15 cellular contexts compared by ENCODE assay signal in genomic region chr15:64141798-64142512, GRCh38. TPM values are rescaled to one million over a fixed set of nuclear protein-coding genes. Genes with fewer than 3 reads are reported as not detected.
A peak's percentile ranks its signal among the peaks of the same experiment; 100 is the strongest.
DNase-seq lines count a peak whose midpoint lies in the region; ATAC-seq and TF ChIP-seq lines count a peak whose summit lies in the region.
"Had no signal": no experiment of that assay in that cellular context is flagged by ENCODE, and none has a peak within 500 bp of the region (broad histone marks: within the 10 kb centered on the region; RNA-seq: fewer than 3 reads in every experiment).

No MANE protein-coding gene starts in this region.

- H3K27ac ChIP-seq in GM23338 (ENCODE audit: low read depth) = 0 out of 2 replicates have a peak overlapping the region, but pooled peaks have one; percentile 15
- H3K27ac ChIP-seq in angular gyrus (ENCODE audit: low read depth, low read length) = peak overlapping the region; percentile 67
- H3K27ac ChIP-seq: thoracic aorta had no signal

- H3K36me3 Mint-ChIP-seq in GM23338 (ENCODE audit: low read depth) (peaks cover 10% of the 10 kb centered on the region), nephron progenitor cell (ENCODE audit: low read depth) (peaks cover 19% of the 10 kb centered on the region)

- ATAC-seq in GM23338 = no peak

- H3K36me3 ChIP-seq in GM23338 (ENCODE audit: insufficient read depth) = no peaks in the 10 kb centered on the region

- DNase-seq in GM23338 (ENCODE audit: low spot score) = no peak
- DNase-seq in nephron progenitor cell = no peak
- DNase-seq in 8988T = no peak
- DNase-seq in HCEC 1CT = no peak
- no peak for DNase-seq in NCI-H1930 (lab: John Stamatoyannopoulos, UW)
- DNase-seq: activated CD4-positive, alpha-beta memory T cell treated with anti-CD3 and anti-CD28 coated beads for 36 hours; EL; NCI-H1417; NCI-H526 treated with DMSO at 0.1 percent for 48 hours; small intestine; stimulated activated CD4-positive, alpha-beta T cell treated with anti-CD3 and anti-CD28 coated beads, Interleukin-4, amount 100 ng/mL, for 24 hours; SW 1271 had no signal

- no peak overlapping the region for H3K4me3 ChIP-seq in GM23338
- H3K4me3 ChIP-seq: thoracic aorta had no signal

- H3K27me3 ChIP-seq in GM23338 (ENCODE audit: insufficient read depth) = no peaks in the 10 kb centered on the region

- H3K9me3 Mint-ChIP-seq in GM23338 = no peaks in the 10 kb centered on the region; the same call in 2 of the 3 replicates
- H3K9me3 Mint-ChIP-seq in nephron progenitor cell = no peaks in the 10 kb centered on the region
- H3K9me3 Mint-ChIP-seq: activated CD4-positive, alpha-beta memory T cell treated with anti-CD3 and anti-CD28 coated beads for 36 hours; central memory CD8-positive, alpha-beta T cell had no signal

- TF ChIP-seq CTCF in GM23338 (conservative IDR thresholded peaks at IDR 0.05; ENCODE audit: low read depth in 2 of 2) (no peak), nephron progenitor cell (IDR thresholded peaks at IDR 0.05) (no peak)

- H3K27me3 Mint-ChIP-seq in GM23338 (ENCODE audit: insufficient read depth, low read depth, poor library complexity) (peaks cover 6% of the 10 kb centered on the region), nephron progenitor cell (ENCODE audit: low read depth, poor library complexity) (no peaks in the 10 kb centered on the region)
- H3K27me3 Mint-ChIP-seq: activated CD4-positive, alpha-beta memory T cell treated with anti-CD3 and anti-CD28 coated beads for 36 hours; central memory CD8-positive, alpha-beta T cell had no signal

- H3K4me1 Mint-ChIP-seq in GM23338 = peaks cover 4% of the 10 kb centered on the region; the same call in 2 of the 3 replicates
- H3K4me1 Mint-ChIP-seq in nephron progenitor cell = no peaks in the 10 kb centered on the region
- H3K4me1 Mint-ChIP-seq: central memory CD8-positive, alpha-beta T cell had no signal

- H3K4me2 ChIP-seq in GM23338 = no peak overlapping the region

- H3K4me1 ChIP-seq in GM23338 (ENCODE audit: insufficient read depth) = peaks cover 3% of the 10 kb centered on the region; the same call in 1 of the 2 replicates

- H4K20me1 ChIP-seq in GM23338 (replicated peaks; ENCODE audit: insufficient read depth) = no peaks in the 10 kb centered on the region; the same call in 1 of the 2 replicates

- no peak overlapping the region for H2AFZ ChIP-seq in GM23338

- no peaks in the 10 kb centered on the region for H3F3A ChIP-seq in GM23338 (replicated peaks; ENCODE audit: low read depth)

- H3K9me2 ChIP-seq in GM23338 (ENCODE audit: insufficient read depth) = no peaks in the 10 kb centered on the region

- H3K79me2 ChIP-seq in GM23338 (replicated peaks; ENCODE audit: insufficient read depth) = no peaks in the 10 kb centered on the region

- H3K4me3 Mint-ChIP-seq in GM23338 = no peak overlapping the region
- H3K4me3 Mint-ChIP-seq in nephron progenitor cell = no peak overlapping the region
- H3K4me3 Mint-ChIP-seq: activated CD4-positive, alpha-beta memory T cell treated with anti-CD3 and anti-CD28 coated beads for 36 hours; central memory CD8-positive, alpha-beta T cell had no signal

- H3K27ac Mint-ChIP-seq in GM23338 (peak overlapping the region; percentile 48), nephron progenitor cell (peak overlapping the region; percentile 92)
- H3K27ac Mint-ChIP-seq: activated CD4-positive, alpha-beta memory T cell treated with anti-CD3 and anti-CD28 coated beads for 36 hours had no signal

TF ChIP-seq in GM23338, 12 proteins besides CTCF, POLR2A, EP300 and RAD21 (continues in another document):
- no peak for TF ChIP-seq JUNB (IDR thresholded peaks at IDR 0.05; ENCODE audit: unreplicated experiment)
- TF ChIP-seq REST (IDR thresholded peaks at IDR 0.05; ENCODE audit: unreplicated experiment) = no peak
- TF ChIP-seq ETS1 (IDR thresholded peaks at IDR 0.05) = no peak
- no peak for TF ChIP-seq EZH2 (IDR thresholded peaks at IDR 0.05; ENCODE audit: low read depth, unreplicated experiment)
- no peak for TF ChIP-seq NANOG (IDR thresholded peaks at IDR 0.05; ENCODE audit: borderline replicate concordance)
- no peak for TF ChIP-seq EZH2phosphoT487 (IDR thresholded peaks at IDR 0.05; ENCODE audit: unreplicated experiment)
- TF ChIP-seq POLR2AphosphoS5 (IDR thresholded peaks at IDR 0.05; ENCODE audit: low read depth) = no peak
- TF ChIP-seq CREB1 (CRISPR knock-in tag; IDR thresholded peaks at IDR 0.05; ENCODE audit: low read depth) = no peak
- no peak for TF ChIP-seq ZNF114 (CRISPR knock-in tag; IDR thresholded peaks at IDR 0.05)
- no peak for TF ChIP-seq STAT1 (IDR thresholded peaks at IDR 0.05; ENCODE audit: unreplicated experiment)

RNA-seq across cellular contexts. Expression of gene SNX22, which starts 9.6 kb away (rescaled TPM):
- total RNA-seq in GM23338 (2014; rRNA removed; shearing (Covaris generic)) = 1.9 and 5.7 TPM in 2 replicates
- 3.7 TPM in 2 replicates for polyA plus RNA-seq in GM23338 (2016; fragmentation: Nextera tagmentation; extraction: Ambion mirVana)

RNA-seq across cellular contexts. Expression of gene PPIB, which starts 20.9 kb away (rescaled TPM):
- 372 and 398 TPM in 2 replicates for total RNA-seq in GM23338 (2014; rRNA removed; shearing (Covaris generic))
- 870 and 887 TPM in 2 replicates for polyA plus RNA-seq in GM23338 (2016; fragmentation: Nextera tagmentation; extraction: Ambion mirVana)

RNA-seq across cellular contexts. Expression of gene SNX1, which starts 46.2 kb away (rescaled TPM):
- total RNA-seq in GM23338 (2014; rRNA removed; shearing (Covaris generic)) = 27.5 and 33.3 TPM in 2 replicates
- polyA plus RNA-seq in GM23338 (2016; fragmentation: Nextera tagmentation; extraction: Ambion mirVana) = 29.1 and 33.8 TPM in 2 replicates

RNA-seq across cellular contexts. Expression of gene CIAO2A, which starts 48.3 kb away (rescaled TPM):
- total RNA-seq in GM23338 (2014; rRNA removed; shearing (Covaris generic)) = 132 and 199 TPM in 2 replicates
- 318 and 366 TPM in 2 replicates for polyA plus RNA-seq in GM23338 (2016; fragmentation: Nextera tagmentation; extraction: Ambion mirVana)
